16 cellular contexts compared by ENCODE assay signal in the genomic region with DNA sequence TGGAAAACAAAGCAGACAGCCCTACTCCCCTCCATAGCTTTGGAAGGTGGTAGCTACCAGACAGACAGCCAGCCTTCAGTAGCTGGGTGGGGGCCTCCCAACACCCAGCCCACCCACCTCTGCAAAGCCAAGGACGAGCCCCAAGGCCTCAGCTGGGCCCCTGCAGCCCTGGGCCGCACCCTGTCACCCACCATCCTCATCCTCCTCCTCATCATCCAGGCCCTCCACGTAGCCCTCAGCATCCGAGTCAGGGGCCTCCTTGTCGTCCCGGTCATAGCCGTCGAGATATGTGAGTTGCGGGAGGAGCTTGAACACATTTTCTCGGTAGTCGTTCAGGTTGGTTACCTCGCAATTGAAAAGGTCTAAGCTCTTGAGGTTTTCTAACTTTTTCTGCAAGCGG. TPM values are rescaled to one million over a fixed set of nuclear protein-coding genes. Genes with fewer than 3 reads are reported as not detected.
DNase-seq lines count a peak whose midpoint lies in the region; ATAC-seq and TF ChIP-seq lines count a peak whose summit lies in the region.
"Had no signal": no experiment of that assay in that cellular context is flagged by ENCODE, and none has a peak within 500 bp of the region (broad histone marks: within the 10 kb centered on the region; RNA-seq: fewer than 3 reads in every experiment).

No MANE protein-coding gene starts in this region.

- no peak overlapping the region for H3K4me3 Mint-ChIP-seq in activated CD8-positive, alpha-beta memory T cell treated with anti-CD3 and anti-CD28 coated beads, Interleukin-2, amount 10 ng/mL, durations not matched to agents 7 days and 5 days
- H3K4me3 Mint-ChIP-seq: CD4-positive, alpha-beta T cell had no signal

- CTCF ChIA-PET in activated CD8-positive, alpha-beta memory T cell treated with anti-CD3 and anti-CD28 coated beads, Interleukin-2, amount 10 ng/mL, durations not matched to agents 7 days and 5 days (lab: Charles Lee) = interaction anchor here (0.6 to 6.7 kb wide), 15 partner anchors 8 to 1099 kb away, joined by 3 to 41 read pairs (median 5); a partner anchor contains a TSS

- H3K4me1 ChIP-seq in tibial nerve (peaks cover 0 to 17% (median 1%) of the 10 kb centered on the region in 4 donors), hepatocyte (ENCODE audit: insufficient read depth) (peaks cover 24% of the 10 kb centered on the region)

- TF ChIP-seq EP300 in tibial nerve (IDR thresholded peaks at IDR 0.05) = no peak

- peaks cover 28% of the 10 kb centered on the region for H3K36me3 Mint-ChIP-seq in activated CD8-positive, alpha-beta memory T cell treated with anti-CD3 and anti-CD28 coated beads, Interleukin-2, amount 10 ng/mL, durations not matched to agents 7 days and 5 days

- H3K27ac ChIP-seq in coronary artery = no peak overlapping the region
- no peak overlapping the region for H3K27ac ChIP-seq in tibial nerve
- no peak overlapping the region for H3K27ac ChIP-seq in hepatocyte
- H3K27ac ChIP-seq: KMS-11 had no signal

- no peaks in the 10 kb centered on the region for H3K27me3 ChIP-seq in H7 (ENCODE audit: control insufficient read depth, insufficient read depth, low read length)
- H3K27me3 ChIP-seq in tibial nerve = no peaks in the 10 kb centered on the region
- H3K27me3 ChIP-seq in hepatocyte = no peaks in the 10 kb centered on the region

- peaks cover 57% of the 10 kb centered on the region for H3K4me1 Mint-ChIP-seq in activated CD8-positive, alpha-beta memory T cell treated with anti-CD3 and anti-CD28 coated beads, Interleukin-2, amount 10 ng/mL, durations not matched to agents 7 days and 5 days

- no peak overlapping the region for H3K4me2 ChIP-seq in hepatocyte
- H3K4me2 ChIP-seq: KMS-11 had no signal

- intact Hi-C loops in sciatic nerve (cut with DNase I) = no loop called here

- TF ChIP-seq POLR2A in tibial nerve (IDR thresholded peaks at IDR 0.05) = no peak

- no peaks in the 10 kb centered on the region for H3K27me3 Mint-ChIP-seq in activated CD8-positive, alpha-beta memory T cell treated with anti-CD3 and anti-CD28 coated beads, Interleukin-2, amount 10 ng/mL, durations not matched to agents 7 days and 5 days
- H3K27me3 Mint-ChIP-seq: CD4-positive, alpha-beta T cell had no signal

- DNase-seq in activated CD8-positive, alpha-beta memory T cell treated with anti-CD3 and anti-CD28 coated beads, Interleukin-2, amount 10 ng/mL, durations not matched to agents 7 days and 5 days = peak; percentile 27
- DNase-seq in activated CD8-positive, alpha-beta memory T cell treated with anti-CD3 and anti-CD28 coated beads, Interleukin-2, amount 50 U/mL, for 4 hours = no peak
- peak; percentile 25 for DNase-seq in H7
- DNase-seq in coronary artery (ENCODE audit: low spot score) = peak; percentile 53
- peak; percentile 44 for DNase-seq in sciatic nerve (ENCODE audit: low spot score)
- no peak for DNase-seq in tibial nerve (ENCODE audit: low spot score in 2 of 2)
- no peak for DNase-seq in hepatocyte (ENCODE audit: low spot score)
- no peak for DNase-seq in activated effector memory CD4-positive, alpha-beta T cell treated with Interleukin-2 at 50 U/mL for 16 hours
- DNase-seq: DMS79 treated with DMSO at 0.1 percent for 48 hours, NCI-H1092, NCI-H2107, NCI-H446 treated with DMSO at 0.1 percent for 48 hours, NCI-H774 had no signal

- TF ChIP-seq CTCF in coronary artery (IDR thresholded peaks at IDR 0.05) (no peak), tibial nerve (IDR thresholded peaks at IDR 0.05) (no peak), hepatocyte (IDR thresholded peaks at IDR 0.05; ENCODE audit: poor library complexity) (no peak)

- ATAC-seq in activated CD8-positive, alpha-beta memory T cell treated with anti-CD3 and anti-CD28 coated beads, Interleukin-2, amount 10 ng/mL, durations not matched to agents 7 days and 5 days = no peak
- no peak for ATAC-seq in sciatic nerve
- ATAC-seq: Right ventricle myocardium inferior had no signal

- H4K20me1 ChIP-seq in hepatocyte (ENCODE audit: insufficient read depth, poor library complexity, severe bottlenecking) = peaks cover 20% of the 10 kb centered on the region

- H3K9me3 Mint-ChIP-seq in activated CD8-positive, alpha-beta memory T cell treated with anti-CD3 and anti-CD28 coated beads, Interleukin-2, amount 10 ng/mL, durations not matched to agents 7 days and 5 days (ENCODE audit: low read depth) = no peaks in the 10 kb centered on the region
- H3K9me3 Mint-ChIP-seq: CD4-positive, alpha-beta T cell had no signal

- H3K79me2 ChIP-seq in hepatocyte = peaks cover 47% of the 10 kb centered on the region

- H3K36me3 ChIP-seq in H7 (replicated peaks; ENCODE audit: control insufficient read depth, insufficient read depth, low read length) (peaks cover 30% of the 10 kb centered on the region), tibial nerve (peaks cover 5 to 66% (median 27%) of the 10 kb centered on the region in 3 donors), hepatocyte (replicated peaks; ENCODE audit: insufficient read depth, low read depth) (peaks cover 4% of the 10 kb centered on the region)

- H3K9me2 ChIP-seq in hepatocyte (replicated peaks; ENCODE audit: insufficient read depth) = no peaks in the 10 kb centered on the region

- no peak overlapping the region for H3K27ac Mint-ChIP-seq in activated CD8-positive, alpha-beta memory T cell treated with anti-CD3 and anti-CD28 coated beads, Interleukin-2, amount 10 ng/mL, durations not matched to agents 7 days and 5 days

- WGBS in tibial nerve, 2 donors = 93 to 94% methylated on average over 13 of the region's 13 CpGs
- WGBS in hepatocyte (ENCODE audit: low lambda C conversion rate, missing lambda C conversion rate) = 95% methylated on average over 13 of the region's 13 CpGs

- H3K9me3 ChIP-seq in tibial nerve = no peaks in the 10 kb centered on the region
- H3K9me3 ChIP-seq in hepatocyte (ENCODE audit: low read depth) = no peaks in the 10 kb centered on the region

- H3K4me3 ChIP-seq in H7 (ENCODE audit: insufficient read depth, low read depth, low read length) (no peak overlapping the region), coronary artery (no peak overlapping the region), tibial nerve (no peak overlapping the region), hepatocyte (no peak overlapping the region)

- H2AFZ ChIP-seq in hepatocyte = no peak overlapping the region

RNA-seq across cellular contexts. Expression of a gene that starts 36.5 kb away (rescaled TPM):
- 100 to 1,000 TPM; 196 to 320 TPM for total RNA-seq in activated CD8-positive, alpha-beta memory T cell treated with anti-CD3 and anti-CD28 coated beads, Interleukin-2, amount 10 ng/mL, durations not matched to agents 7 days and 5 days
- 107 and 138 TPM in 2 replicates for total RNA-seq in H7 (2014; rRNA removed; shearing (Covaris generic))
- total RNA-seq in sciatic nerve = 90.3 TPM
- total RNA-seq in tibial nerve = 10 to 100 TPM; 33.1 to 65.1 (median 41.1) TPM
- 59.4 and 81.8 TPM in 2 replicates for total RNA-seq in hepatocyte
- polyA plus RNA-seq in hepatocyte = 114 and 120 TPM in 2 replicates

Comparison
In these comparisons a context has a peak if more than half of its experiments do, and no peak if none do; other contexts are left out.
1. DNase-seq: peak in activated CD8-positive, alpha-beta memory T cell treated with anti-CD3 and anti-CD28 coated beads, Interleukin-2, amount 10 ng/mL, durations not matched to agents 7 days and 5 days (single experiment), H7 (single experiment), coronary artery (single experiment) and sciatic nerve (single experiment); none in activated CD8-positive, alpha-beta memory T cell treated with anti-CD3 and anti-CD28 coated beads, Interleukin-2, amount 50 U/mL, for 4 hours (single experiment), tibial nerve (0 of 2), hepatocyte (single experiment) and activated effector memory CD4-positive, alpha-beta T cell treated with Interleukin-2 at 50 U/mL for 16 hours (single experiment).